ENCODE assay signal across 8 cellular contexts in genomic region chr2:108583903-108584520, GRCh38. TPM values are rescaled to one million over a fixed set of nuclear protein-coding genes. Genes with fewer than 3 reads are reported as not detected.
DNase-seq lines count a peak whose midpoint lies in the region; ATAC-seq and TF ChIP-seq lines count a peak whose summit lies in the region.

No MANE protein-coding gene starts in this region.

- no peak overlapping the region for H3K23ac ChIP-seq in neuronal stem cell (ENCODE audit: low read depth, low read length, poor library complexity)

- no peaks in the 10 kb centered on the region for H3K79me2 ChIP-seq in OCI-LY1 (ENCODE audit: insufficient read depth, low read length)

- H3K36me3 Mint-ChIP-seq in activated T-cell treated with anti-CD3 and anti-CD28 coated beads, Interleukin-2, amount 50 U/mL, for 24 hours (ENCODE audit: low read depth): no peaks in the 10 kb centered on the region
- no peaks in the 10 kb centered on the region for H3K36me3 Mint-ChIP-seq in type B pancreatic cell

- TF ChIP-seq CTCF in OCI-LY1 (IDR thresholded peaks at IDR 0.05; ENCODE audit: low read length) (peak; percentile 76), fibroblast of pulmonary artery (IDR thresholded peaks at IDR 0.05; ENCODE audit: low read length, missing control alignments) (peak; percentile 87), type B pancreatic cell (conservative IDR thresholded peaks at IDR 0.05) (peak; percentile 86)

- H3K9ac ChIP-seq in OCI-LY1 (ENCODE audit: low read length) (no peak overlapping the region), neuronal stem cell (ENCODE audit: low read depth, low read length, poor library complexity) (no peak overlapping the region)

- H3K4ac ChIP-seq in neuronal stem cell (ENCODE audit: low read length): no peak overlapping the region

- H3K27me3 Mint-ChIP-seq in activated T-cell treated with anti-CD3 and anti-CD28 coated beads, Interleukin-2, amount 50 U/mL, for 24 hours: no peaks in the 10 kb centered on the region
- no peaks in the 10 kb centered on the region for H3K27me3 Mint-ChIP-seq in type B pancreatic cell

- H3K4me3 ChIP-seq in OCI-LY1 (ENCODE audit: low read depth, low read length, poor library complexity, severe bottlenecking) (no peak overlapping the region), fibroblast of pulmonary artery (replicated peaks; ENCODE audit: low read depth, low read length) (no peak overlapping the region), neuronal stem cell (ENCODE audit: low read length in 2 of 2) (no peak overlapping the region)

- H3K27me3 ChIP-seq in OCI-LY1 (ENCODE audit: insufficient read depth, low read length) (no peaks in the 10 kb centered on the region), neuronal stem cell (ENCODE audit: control insufficient read depth in 3 of 3, insufficient read depth in 3 of 3, low read depth in 1 of 3, low read length in 3 of 3) (no peaks in the 10 kb centered on the region)

- peaks cover 48% of the 10 kb centered on the region for H3K4me1 Mint-ChIP-seq in activated T-cell treated with anti-CD3 and anti-CD28 coated beads, Interleukin-2, amount 50 U/mL, for 24 hours (ENCODE audit: low read depth)
- peaks cover 51% of the 10 kb centered on the region for H3K4me1 Mint-ChIP-seq in type B pancreatic cell (ENCODE audit: unreplicated experiment)

- H2AK5ac ChIP-seq in neuronal stem cell (ENCODE audit: low read depth, low read length): no peak overlapping the region

- peaks cover 2% of the 10 kb centered on the region for H3K79me1 ChIP-seq in neuronal stem cell (ENCODE audit: low read depth, low read length)

- no peak overlapping the region for H2BK120ac ChIP-seq in neuronal stem cell (ENCODE audit: low read depth, low read length)

- H3K4me2 ChIP-seq in OCI-LY1 (ENCODE audit: low read length) (0 out of 2 replicates have a peak overlapping the region, but pooled peaks have one; percentile 7), neuronal stem cell (ENCODE audit: insufficient read depth, low read length, poor library complexity, severe bottlenecking) (no peak overlapping the region)

- H3K9me2 ChIP-seq in OCI-LY1 (ENCODE audit: low read depth, low read length): no peaks in the 10 kb centered on the region

- peak; percentile 76 for ATAC-seq in GM21423 (IDR thresholded peaks at IDR 0.05; ENCODE audit: unreplicated experiment)

- H2BK5ac ChIP-seq in neuronal stem cell (ENCODE audit: low read length): no peak overlapping the region

- H3K36me3 ChIP-seq in OCI-LY1 (ENCODE audit: insufficient read depth, low read length): no peaks in the 10 kb centered on the region
- H3K36me3 ChIP-seq in neuronal stem cell (replicated peaks in 1 of 2; ENCODE audit: control insufficient read depth in 2 of 2, insufficient read depth in 2 of 2, low read length in 2 of 2): no peaks in the 10 kb centered on the region

- H2BK15ac ChIP-seq in neuronal stem cell (ENCODE audit: low read length): no peak overlapping the region

- H2AFZ ChIP-seq in OCI-LY1 (ENCODE audit: low read length) (no peak overlapping the region), neuronal stem cell (ENCODE audit: low read length) (no peak overlapping the region)

- no peak overlapping the region for H3K18ac ChIP-seq in neuronal stem cell (ENCODE audit: low read length)

- no peak overlapping the region for H4K91ac ChIP-seq in neuronal stem cell (ENCODE audit: low read depth, low read length, poor library complexity)

- no peak overlapping the region for H2BK12ac ChIP-seq in neuronal stem cell (ENCODE audit: low read length)

- H3K9me3 ChIP-seq in OCI-LY1 (ENCODE audit: low read length): no peaks in the 10 kb centered on the region
- no peaks in the 10 kb centered on the region for H3K9me3 ChIP-seq in neuronal stem cell (replicated peaks in 1 of 2; ENCODE audit: control insufficient read depth in 2 of 2, insufficient read depth in 1 of 2, low read depth in 1 of 2, low read length in 2 of 2)

- no CpG with 5 or more reads among the region's 4 CpGs for WGBS in neuronal stem cell (ENCODE audit: extremely low coverage in 2 of 2, insufficient read length in 2 of 2, insufficient replicate concordance in 1 of 2), 2 donors

- 0 out of 2 replicates have a peak, but pooled peaks cover 3% of the 10 kb centered on the region for H4K20me1 ChIP-seq in OCI-LY1 (ENCODE audit: insufficient read depth, low read length)

- no peaks in the 10 kb centered on the region for H3F3A ChIP-seq in OCI-LY1 (ENCODE audit: insufficient read depth, low read length)

- H3K4me1 ChIP-seq in OCI-LY1 (ENCODE audit: insufficient read depth, low read length, severe bottlenecking) (peaks cover 44% of the 10 kb centered on the region), neuronal stem cell (ENCODE audit: control insufficient read depth in 2 of 2, insufficient read depth in 1 of 2, low read depth in 1 of 2, low read length in 2 of 2) (peaks cover 0 to 7% of the 10 kb centered on the region in 2 donors)

- H3K4me3 Mint-ChIP-seq in activated T-cell treated with anti-CD3 and anti-CD28 coated beads, Interleukin-2, amount 50 U/mL, for 24 hours: no peak overlapping the region
- H3K4me3 Mint-ChIP-seq in type B pancreatic cell: no peak overlapping the region

- H3K9me3 Mint-ChIP-seq in activated T-cell treated with anti-CD3 and anti-CD28 coated beads, Interleukin-2, amount 50 U/mL, for 24 hours: no peaks in the 10 kb centered on the region
- H3K9me3 Mint-ChIP-seq in type B pancreatic cell: no peaks in the 10 kb centered on the region

- H3K14ac ChIP-seq in neuronal stem cell (ENCODE audit: low read length): no peak overlapping the region

- DNase-seq in DMS79 (lab: John Stamatoyannopoulos, UW) (peak; percentile 12), HUDEP-2 (lab: John Stamatoyannopoulos, UW; ENCODE audit: unreplicated experiment in 76 of 76) (peak in 56 of 76 experiments; percentile 5 to 77 (median 44)), fibroblast of pulmonary artery (ENCODE audit: low read depth) (peak; percentile 91), neuronal stem cell (ENCODE audit: low spot score) (peak; percentile 52), type B pancreatic cell (ENCODE audit: extremely low spot score, unreplicated experiment) (no peak)
- peak; percentile 49 for DNase-seq in activated T-cell treated with anti-CD3 and anti-CD28 coated beads, Interleukin-2, amount 50 U/mL, for 24 hours

- H3K27ac Mint-ChIP-seq in activated T-cell treated with anti-CD3 and anti-CD28 coated beads, Interleukin-2, amount 50 U/mL, for 24 hours: no peak overlapping the region
- H3K27ac Mint-ChIP-seq in type B pancreatic cell: peak overlapping the region; percentile 73

- H3K27ac ChIP-seq in OCI-LY1 (ENCODE audit: low read depth, low read length, poor library complexity, severe bottlenecking) (no peak overlapping the region), neuronal stem cell (replicated peaks; ENCODE audit: low read length) (no peak overlapping the region)

- H4K8ac ChIP-seq in neuronal stem cell (ENCODE audit: low read depth, low read length): no peak overlapping the region

RNA-seq across cellular contexts. Expression of gene LIMS1, which starts 49.7 kb away (rescaled TPM):
- 23.9 TPM for polyA plus RNA-seq in neuronal stem cell (2013, experiment 1 of 2)
- 26.4 TPM for polyA plus RNA-seq in neuronal stem cell (2013, experiment 2 of 2)
- total RNA-seq in type B pancreatic cell (ENCODE audit: low replicate concordance): 40.9 and 43.5 TPM in 2 replicates
